16 cellular contexts compared by ENCODE assay signal in the genomic region with DNA sequence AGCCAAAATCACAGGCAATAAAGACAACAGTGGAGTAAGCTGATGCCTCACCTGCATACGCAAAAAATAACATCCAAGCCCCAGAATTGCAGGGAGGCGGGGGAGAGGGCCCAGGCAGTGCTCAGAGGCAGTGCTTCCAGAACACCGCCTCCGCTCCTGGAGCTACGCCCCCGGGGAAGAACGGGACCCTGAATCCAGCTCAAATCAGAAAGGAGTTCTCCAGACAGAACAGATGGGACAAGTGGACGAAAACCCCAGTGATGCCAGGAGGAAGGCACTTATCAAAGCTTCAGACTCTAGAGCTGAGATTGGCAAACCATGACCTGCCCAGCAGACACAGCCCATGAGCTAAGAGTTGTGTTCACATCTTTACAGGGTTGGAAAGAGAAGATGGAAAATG.
DNase-seq lines count a peak whose midpoint lies in the region; ATAC-seq and TF ChIP-seq lines count a peak whose summit lies in the region.
"Had no signal": no experiment of that assay in that cellular context is flagged by ENCODE, and none has a peak within 500 bp of the region (broad histone marks: within the 10 kb centered on the region; RNA-seq: fewer than 3 reads in every experiment).

No MANE protein-coding gene starts in this region.

- no peak overlapping the region for H3K27ac Mint-ChIP-seq in chondrocyte (ENCODE audit: unreplicated experiment)
- H3K27ac Mint-ChIP-seq: CD4-positive, alpha-beta memory T cell had no signal

- no peaks in the 10 kb centered on the region for H3K9me3 ChIP-seq in thyroid gland
- H3K9me3 ChIP-seq: A549, BE2C had no signal

- TF ChIP-seq POLR2A in thyroid gland (IDR thresholded peaks at IDR 0.05), result no peak

- peak; percentile 46 to 83 for DNase-seq in NCI-H524 (lab: John Stamatoyannopoulos, UW)
- peak; percentile 13 for DNase-seq in chondrocyte (ENCODE audit: low spot score)
- peak; percentile 77 for DNase-seq in mesenteric fat pad (ENCODE audit: low spot score)
- DNase-seq in thyroid gland, result peak; percentile 67 to 75
- no peak for DNase-seq in nucleus accumbens (lab: John Stamatoyannopoulos, UW)
- DNase-seq: BE2C; CD4-positive, alpha-beta memory T cell; DMS79; GM23248 had no signal

- H3K27ac ChIP-seq in thyroid gland, result peak overlapping the region in 1 of 3 donors; percentile 48
- H3K27ac ChIP-seq: A549, C4-2B, GM23248 had no signal

- no peaks in the 10 kb centered on the region for H3K27me3 ChIP-seq in thyroid gland
- H3K27me3 ChIP-seq: BE2C had no signal

- peaks cover 51% of the 10 kb centered on the region for H3K9me3 Mint-ChIP-seq in chondrocyte (ENCODE audit: low read depth)

- H3K4me3 ChIP-seq in thyroid gland (replicated peaks in 1 of 3), result no peak overlapping the region
- H3K4me3 ChIP-seq: A549, GM12878, GM23248 had no signal

- intact Hi-C loops in thyroid gland (cut with DNase I), result no loop called here

- no peaks in the 10 kb centered on the region for H3K27me3 Mint-ChIP-seq in chondrocyte (ENCODE audit: low read depth)

- WGBS in thyroid gland, 2 donors, result 35 to 53% methylated on average over 8 of the region's 8 CpGs

- no peaks in the 10 kb centered on the region for H3K36me3 ChIP-seq in thyroid gland
- H3K36me3 ChIP-seq: BE2C had no signal

- ATAC-seq in GM18520 (IDR thresholded peaks at IDR 0.05; ENCODE audit: unreplicated experiment) (no peak), GM18907 (IDR thresholded peaks at IDR 0.05; ENCODE audit: unreplicated experiment) (no peak)
- ATAC-seq: A549, GM12878, HCT116, HepG2 had no signal

- peaks cover 1% of the 10 kb centered on the region for H3K36me3 Mint-ChIP-seq in chondrocyte (ENCODE audit: low read depth)

- H3K4me1 Mint-ChIP-seq in chondrocyte (ENCODE audit: low read depth), result no peaks in the 10 kb centered on the region
- H3K4me1 Mint-ChIP-seq: CD4-positive, alpha-beta memory T cell had no signal

- peaks cover 0 to 13% of the 10 kb centered on the region in 2 donors for H3K4me1 ChIP-seq in thyroid gland
- H3K4me1 ChIP-seq: A549, BE2C had no signal

- TF ChIP-seq CTCF in chondrocyte (IDR thresholded peaks at IDR 0.05) (no peak), thyroid gland (IDR thresholded peaks at IDR 0.05) (no peak)

- no peak overlapping the region for H3K4me3 Mint-ChIP-seq in chondrocyte (ENCODE audit: unreplicated experiment)
- H3K4me3 Mint-ChIP-seq: CD4-positive, alpha-beta memory T cell had no signal

Comparison
In these comparisons a context has a peak if more than half of its experiments do, and no peak if none do; other contexts are left out.
1. DNase-seq: peak in NCI-H524 (2 of 2), chondrocyte (single experiment), mesenteric fat pad (single experiment) and thyroid gland (2 of 2); none in nucleus accumbens (0 of 56).